ENCODE assay signal across 1 cellular context in genomic region chr12:106919910-106920544, GRCh38.
TF ChIP-seq lines count a peak whose summit lies in the region.

No MANE protein-coding gene starts in this region.

TF ChIP-seq in HepG2, 621 proteins besides CTCF, POLR2A, EP300 and RAD21 (continued from another document):
- TF ChIP-seq, protein P1, sequence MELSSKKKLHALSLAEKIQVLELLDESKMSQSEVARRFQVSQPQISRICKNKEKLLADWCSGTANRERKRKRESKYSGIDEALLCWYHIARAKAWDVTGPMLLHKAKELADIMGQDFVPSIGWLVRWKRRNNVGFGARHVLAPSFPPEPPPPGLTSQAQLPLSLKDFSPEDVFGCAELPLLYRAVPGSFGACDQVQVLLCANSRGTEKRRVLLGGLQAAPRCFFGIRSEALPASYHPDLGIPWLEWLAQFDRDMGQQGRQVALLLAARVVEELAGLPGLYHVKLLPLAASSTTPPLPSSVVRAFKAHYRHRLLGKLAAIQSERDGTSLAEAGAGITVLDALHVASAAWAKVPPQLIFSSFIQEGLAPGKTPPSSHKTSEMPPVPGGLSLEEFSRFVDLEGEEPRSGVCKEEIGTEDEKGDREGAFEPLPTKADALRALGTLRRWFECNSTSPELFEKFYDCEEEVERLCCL (CRISPR knock-in tag; IDR thresholded peaks at IDR 0.05; ENCODE audit: borderline replicate concordance) = no peak
- TF ChIP-seq SMC3 (IDR thresholded peaks at IDR 0.05; ENCODE audit: low read length) = peak; percentile 69
- TF ChIP-seq ZNF329 (CRISPR knock-in tag; IDR thresholded peaks at IDR 0.05; ENCODE audit: low read depth) = no peak
- no peak for TF ChIP-seq ZZZ3 (CRISPR knock-in tag; IDR thresholded peaks at IDR 0.05; ENCODE audit: borderline replicate concordance)
- TF ChIP-seq ETS1 (CRISPR knock-in tag; IDR thresholded peaks at IDR 0.05) = no peak
- TF ChIP-seq CREB3 (CRISPR knock-in tag; IDR thresholded peaks at IDR 0.05) = no peak
- TF ChIP-seq MXD3 (CRISPR knock-in tag; IDR thresholded peaks at IDR 0.05) = no peak
- no peak for TF ChIP-seq TFE3 (CRISPR knock-in tag; IDR thresholded peaks at IDR 0.05)
